In genomic region chr16:70226024-70226423, GRCh38 we compare ENCODE assay signal across 2 cellular contexts. TPM values are rescaled to one million over a fixed set of nuclear protein-coding genes. Genes with fewer than 3 reads are reported as not detected.
"Had no signal": no experiment of that assay in that cellular context is flagged by ENCODE, and none has a peak within 500 bp of the region (broad histone marks: within the 10 kb centered on the region; RNA-seq: fewer than 3 reads in every experiment).

No MANE protein-coding gene starts in this region.

RNA-seq across cellular contexts. Expression of gene CLEC18C, which starts 52.4 kb away (rescaled TPM):
- total RNA-seq: Right ventricle myocardium superior, SJSA1 had no signal
